8 cellular contexts compared by ENCODE assay signal in genomic region chr3:42539871-42540714, GRCh38. TPM values are rescaled to one million over a fixed set of nuclear protein-coding genes. Genes with fewer than 3 reads are reported as not detected.
DNase-seq lines count a peak whose midpoint lies in the region; ATAC-seq and TF ChIP-seq lines count a peak whose summit lies in the region.

No MANE protein-coding gene starts in this region.

- peak; percentile 85 for TF ChIP-seq CTCF in GM12874 (IDR thresholded peaks at IDR 0.05; ENCODE audit: insufficient read depth, low read depth, low read length)
- TF ChIP-seq CTCF in HL-60 (IDR thresholded peaks at IDR 0.05; ENCODE audit: insufficient read depth, low read length) = peak; percentile 47
- TF ChIP-seq CTCF in chondrocyte (IDR thresholded peaks at IDR 0.05) = peak; percentile 82

- H3K27me3 Mint-ChIP-seq in chondrocyte (ENCODE audit: low read depth) = peaks cover 2% of the 10 kb centered on the region
- peaks cover 2% of the 10 kb centered on the region for H3K27me3 Mint-ChIP-seq in memory B cell

- H3K27ac Mint-ChIP-seq in chondrocyte (ENCODE audit: unreplicated experiment) = no peak overlapping the region
- no peak overlapping the region for H3K27ac Mint-ChIP-seq in memory B cell

- no peak overlapping the region for H3K4me3 Mint-ChIP-seq in chondrocyte (ENCODE audit: unreplicated experiment)
- no peak overlapping the region for H3K4me3 Mint-ChIP-seq in memory B cell

- no peaks in the 10 kb centered on the region for H3K36me3 Mint-ChIP-seq in chondrocyte (ENCODE audit: low read depth)
- H3K36me3 Mint-ChIP-seq in memory B cell = no peaks in the 10 kb centered on the region

- H3K4me3 ChIP-seq in HL-60 (replicated peaks; ENCODE audit: insufficient read depth, low read length) = no peak overlapping the region

- H3K9me3 Mint-ChIP-seq in chondrocyte (ENCODE audit: low read depth) (no peaks in the 10 kb centered on the region), memory B cell (no peaks in the 10 kb centered on the region)

- H3K27me3 ChIP-seq in HL-60 (ENCODE audit: insufficient read depth, poor library complexity, severe bottlenecking) = no peaks in the 10 kb centered on the region

- peak; percentile 21 to 29 for DNase-seq in HL-60 (ENCODE audit: low read depth in 1 of 2, low spot score in 1 of 2)
- DNase-seq in activated CD4-positive, CD25-positive, alpha-beta regulatory T cell treated with anti-CD3 and anti-CD28 coated beads, Interleukin-2, amount 50 U/mL, for 72 hours = peak; percentile 76
- DNase-seq in chondrocyte (ENCODE audit: low spot score) = no peak
- peak; percentile 64 to 69 for DNase-seq in memory B cell (ENCODE audit: low spot score in 2 of 2)
- peak; percentile 83 for DNase-seq in stimulated activated CD8-positive, alpha-beta memory T cell treated with anti-CD3 and anti-CD28 coated beads, Interleukin-4, amount 100 ng/mL, for 48 hours

- no peak overlapping the region for H3K27ac ChIP-seq in HL-60 (replicated peaks)

- H3K4me1 Mint-ChIP-seq in chondrocyte (ENCODE audit: low read depth) (peaks cover 13% of the 10 kb centered on the region), memory B cell (peaks cover 5% of the 10 kb centered on the region)

- ATAC-seq in memory B cell (ENCODE audit: low read depth) = peak; percentile 69
- ATAC-seq in HG03460 (IDR thresholded peaks at IDR 0.05; ENCODE audit: unreplicated experiment) = no peak
- no peak for ATAC-seq in GM19452 (IDR thresholded peaks at IDR 0.05; ENCODE audit: unreplicated experiment)

RNA-seq across cellular contexts. Expression of gene VIPR1, which starts 37.6 kb away (rescaled TPM):
- 5.8 to 17.0 TPM (median 6.1 TPM) in 3 replicates for total RNA-seq in chondrocyte

RNA-seq across cellular contexts. Expression of gene SEC22C, which starts 41.7 kb away (rescaled TPM):
- total RNA-seq in chondrocyte = 49.8 to 55.8 TPM (median 55.0 TPM) in 3 replicates

RNA-seq across cellular contexts. Expression of gene SS18L2, which starts 50.6 kb away (rescaled TPM):
- total RNA-seq in chondrocyte = 13.5 to 18.5 TPM (median 14.5 TPM) in 3 replicates
